ENCODE assay signal across 10 cellular contexts in the genomic region with DNA sequence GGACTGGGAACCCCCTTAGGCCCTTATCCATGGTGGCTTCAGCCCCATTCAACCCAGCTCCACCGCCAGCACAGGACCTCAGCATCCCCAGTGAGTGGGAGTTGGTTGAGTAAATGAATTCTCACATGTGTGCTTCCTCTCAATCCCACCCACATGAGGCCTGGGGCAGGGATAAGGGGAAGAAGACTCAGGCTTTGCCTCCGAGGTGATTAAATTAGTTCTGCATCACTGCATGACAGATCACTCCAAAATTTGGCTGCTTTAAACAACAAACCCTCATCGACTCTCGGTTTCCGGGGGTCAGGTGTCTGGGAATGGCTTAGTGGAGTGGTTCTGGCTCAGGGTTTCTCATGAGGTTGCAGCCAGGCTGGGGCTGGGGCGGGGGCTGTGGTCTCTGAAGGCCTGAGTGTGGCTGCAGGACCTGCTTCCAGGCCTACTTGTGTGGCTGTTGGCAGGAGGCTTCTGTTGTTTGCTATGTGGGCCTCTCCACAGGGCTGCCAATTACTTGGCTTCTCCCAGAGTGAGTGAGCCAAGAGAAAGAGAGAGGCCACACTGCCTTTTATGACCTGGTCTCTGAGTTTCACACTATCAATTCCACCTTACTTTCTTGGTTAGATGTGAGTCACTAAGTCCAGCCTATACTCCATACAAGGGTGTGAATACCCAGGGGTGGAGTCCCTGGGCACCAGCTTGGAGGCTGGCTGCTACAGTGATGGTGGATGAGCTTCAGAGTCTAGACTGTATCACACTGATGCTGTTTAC. TPM values are rescaled to one million over a fixed set of nuclear protein-coding genes. Genes with fewer than 3 reads are reported as not detected.
DNase-seq lines count a peak whose midpoint lies in the region; ATAC-seq and TF ChIP-seq lines count a peak whose summit lies in the region.
"Had no signal": no experiment of that assay in that cellular context is flagged by ENCODE, and none has a peak within 500 bp of the region (broad histone marks: within the 10 kb centered on the region; RNA-seq: fewer than 3 reads in every experiment).

No MANE protein-coding gene starts in this region.

- H3K27ac Mint-ChIP-seq in activated naive CD4-positive, alpha-beta T cell treated with anti-CD3 and anti-CD28 coated beads for 36 hours, result no peak overlapping the region
- no peak overlapping the region for H3K27ac Mint-ChIP-seq in activated naive CD4-positive, alpha-beta T cell treated with anti-CD3 and anti-CD28 coated beads, Interleukin-2, amount 10 ng/mL, durations not matched to agents 7 days and 5 days
- H3K27ac Mint-ChIP-seq: CD14-positive monocyte; dendritic cell treated with granulocyte-macrophage colony-stimulating factor and Interleukin-4, amounts not matched to agents 40 ng/mL and 50 ng/mL, for 4 days had no signal

- no peak overlapping the region for H3K27ac ChIP-seq in Panc1 (ENCODE audit: low read length)
- peak overlapping the region; percentile 42 to 51 for H3K27ac ChIP-seq in thoracic aorta

- H3K4me3 ChIP-seq in Panc1 (ENCODE audit: low read depth in 2 of 2, low read length in 2 of 2), result no peak overlapping the region
- H3K4me3 ChIP-seq in thoracic aorta, result no peak overlapping the region

- ATAC-seq in Panc1, result 0 out of 2 replicates have a peak, but pooled peaks have one; percentile 12
- ATAC-seq in left lobe of liver, result peak; percentile 63
- peak; percentile 71 for ATAC-seq in thoracic aorta (ENCODE audit: insufficient number of reproducible peaks, low FRiP score, low read depth)

- intact Hi-C loops in activated naive CD4-positive, alpha-beta T cell treated with anti-CD3 and anti-CD28 coated beads for 36 hours (cut with micrococcal nuclease), result no loop called here
- intact Hi-C loops in Panc1 (cut with micrococcal nuclease; ENCODE audit: unreplicated experiment), result no loop called here

- POLR2A ChIA-PET in Panc1 (lab: Charles Lee), result no interaction called here

- TF ChIP-seq CTCF in Panc1 (IDR thresholded peaks at IDR 0.05) (no peak), thoracic aorta (IDR thresholded peaks at IDR 0.05) (no peak)

- H3K27me3 Mint-ChIP-seq in activated naive CD4-positive, alpha-beta T cell treated with anti-CD3 and anti-CD28 coated beads for 36 hours (ENCODE audit: low read depth), result peaks cover 4% of the 10 kb centered on the region
- H3K27me3 Mint-ChIP-seq in activated naive CD4-positive, alpha-beta T cell treated with anti-CD3 and anti-CD28 coated beads, Interleukin-2, amount 10 ng/mL, durations not matched to agents 7 days and 5 days, result peaks cover 19% of the 10 kb centered on the region

- no peaks in the 10 kb centered on the region for H3K9me3 ChIP-seq in Panc1 (ENCODE audit: control insufficient read depth, insufficient read depth, low read depth, low read length)
- H3K9me3 ChIP-seq in thoracic aorta, result no peaks in the 10 kb centered on the region

- H3K36me3 Mint-ChIP-seq in activated naive CD4-positive, alpha-beta T cell treated with anti-CD3 and anti-CD28 coated beads for 36 hours (ENCODE audit: low read depth), result no peaks in the 10 kb centered on the region
- no peaks in the 10 kb centered on the region for H3K36me3 Mint-ChIP-seq in activated naive CD4-positive, alpha-beta T cell treated with anti-CD3 and anti-CD28 coated beads, Interleukin-2, amount 10 ng/mL, durations not matched to agents 7 days and 5 days
- H3K36me3 Mint-ChIP-seq: CD14-positive monocyte had no signal

- H3K27me3 ChIP-seq in Panc1 (ENCODE audit: control insufficient read depth, insufficient read depth, low read length), result peaks cover 20% of the 10 kb centered on the region
- no peaks in the 10 kb centered on the region for H3K27me3 ChIP-seq in thoracic aorta (replicated peaks; ENCODE audit: insufficient read depth)

- BruUV-seq in Panc1 (replicated peaks; lab: Mats Ljungman, UMichigan), result no TSS peak

- in situ Hi-C loops in Panc1 (cut with HindIII; ENCODE audit: low pct_unique_long_range_greater_than_20kb, low sequenced_read_pairs), result no loop called here

- no peaks in the 10 kb centered on the region for H3K9me3 Mint-ChIP-seq in activated naive CD4-positive, alpha-beta T cell treated with anti-CD3 and anti-CD28 coated beads for 36 hours
- no peaks in the 10 kb centered on the region for H3K9me3 Mint-ChIP-seq in activated naive CD4-positive, alpha-beta T cell treated with anti-CD3 and anti-CD28 coated beads, Interleukin-2, amount 10 ng/mL, durations not matched to agents 7 days and 5 days
- H3K9me3 Mint-ChIP-seq: dendritic cell treated with granulocyte-macrophage colony-stimulating factor and Interleukin-4, amounts not matched to agents 40 ng/mL and 50 ng/mL, for 4 days had no signal

- H3K36me3 ChIP-seq in Panc1 (ENCODE audit: control insufficient read depth, insufficient read depth, low read length) (no peaks in the 10 kb centered on the region), thoracic aorta (no peaks in the 10 kb centered on the region)

- DNase-seq in activated naive CD4-positive, alpha-beta T cell treated with anti-CD3 and anti-CD28 coated beads for 36 hours, result peak; percentile 25
- no peak for DNase-seq in activated naive CD4-positive, alpha-beta T cell treated with anti-CD3 and anti-CD28 coated beads, Interleukin-2, amount 10 ng/mL, durations not matched to agents 7 days and 5 days
- no peak for DNase-seq in Panc1 (ENCODE audit: low read depth, low spot score)
- no peak for DNase-seq in left lobe of liver (ENCODE audit: low spot score)
- no peak for DNase-seq in thoracic aorta (ENCODE audit: low spot score)
- no peak for DNase-seq in NCI-H524 (lab: John Stamatoyannopoulos, UW)
- DNase-seq in AG08395 (ENCODE audit: low spot score), result no peak
- no peak for DNase-seq in AG08396 (ENCODE audit: low spot score)

- no peak overlapping the region for H3K4me3 Mint-ChIP-seq in activated naive CD4-positive, alpha-beta T cell treated with anti-CD3 and anti-CD28 coated beads for 36 hours
- no peak overlapping the region for H3K4me3 Mint-ChIP-seq in activated naive CD4-positive, alpha-beta T cell treated with anti-CD3 and anti-CD28 coated beads, Interleukin-2, amount 10 ng/mL, durations not matched to agents 7 days and 5 days
- H3K4me3 Mint-ChIP-seq: CD14-positive monocyte; dendritic cell treated with granulocyte-macrophage colony-stimulating factor and Interleukin-4, amounts not matched to agents 40 ng/mL and 50 ng/mL, for 4 days had no signal

- CTCF ChIA-PET in activated naive CD4-positive, alpha-beta T cell treated with anti-CD3 and anti-CD28 coated beads for 36 hours (lab: Charles Lee), result no interaction called here
- CTCF ChIA-PET in activated naive CD4-positive, alpha-beta T cell treated with anti-CD3 and anti-CD28 coated beads, Interleukin-2, amount 10 ng/mL, durations not matched to agents 7 days and 5 days (lab: Charles Lee), result no interaction called here
- CTCF ChIA-PET in Panc1 (lab: Charles Lee), result interaction anchor here (1.1 kb wide), 1 partner anchor 10 kb away, joined by 4 read pairs; no protein-coding TSS in a partner anchor

- H3K4me1 Mint-ChIP-seq in activated naive CD4-positive, alpha-beta T cell treated with anti-CD3 and anti-CD28 coated beads for 36 hours (ENCODE audit: low read depth), result peaks cover 2% of the 10 kb centered on the region
- H3K4me1 Mint-ChIP-seq in activated naive CD4-positive, alpha-beta T cell treated with anti-CD3 and anti-CD28 coated beads, Interleukin-2, amount 10 ng/mL, durations not matched to agents 7 days and 5 days, result no peaks in the 10 kb centered on the region
- H3K4me1 Mint-ChIP-seq: CD14-positive monocyte had no signal

- no peaks in the 10 kb centered on the region for H3K4me1 ChIP-seq in Panc1 (ENCODE audit: control insufficient read depth, insufficient read depth, low read length)
- peaks cover 3 to 25% of the 10 kb centered on the region in 2 donors for H3K4me1 ChIP-seq in thoracic aorta (ENCODE audit: control insufficient read depth in 1 of 2, low read depth in 2 of 2)

RNA-seq across cellular contexts. Expression of a gene that starts 15.9 kb away (rescaled TPM):
- total RNA-seq in activated naive CD4-positive, alpha-beta T cell treated with anti-CD3 and anti-CD28 coated beads for 36 hours, result not detected
- total RNA-seq in Panc1 (2021; ENCODE audit: unreplicated experiment) (0.08 TPM), left lobe of liver (172 TPM), thoracic aorta (not detected)
- polyA plus RNA-seq in Panc1 (2012; ENCODE audit: insufficient read length), result not detected
- polyA plus RNA-seq: CD14-positive monocyte had no signal

RNA-seq across cellular contexts. Expression of a gene that starts 35.1 kb away (rescaled TPM):
- total RNA-seq in activated naive CD4-positive, alpha-beta T cell treated with anti-CD3 and anti-CD28 coated beads for 36 hours, result 1 to 10 TPM; 3.4 to 4.2 TPM
- total RNA-seq in Panc1 (2021; ENCODE audit: unreplicated experiment) (19.2 TPM), left lobe of liver (172 TPM), thoracic aorta (1 to 10 TPM; 2.3 to 3.4 TPM)
- polyA plus RNA-seq in Panc1 (2012; ENCODE audit: insufficient read length), result 23.1 TPM

Comparison
In these comparisons a context has a peak if more than half of its experiments do, and no peak if none do; other contexts are left out.
1. ATAC-seq: peak in every context shown above with its lines; median percentile 71 in thoracic aorta; 63 in left lobe of liver; 12 in Panc1.
2. RNA of a gene that starts 15.9 kb away (total RNA-seq): 172 TPM in left lobe of liver (single experiment); 0.08 TPM in Panc1 (single experiment), not detected in activated naive CD4-positive, alpha-beta T cell treated with anti-CD3 and anti-CD28 coated beads for 36 hours and not detected in thoracic aorta; every median in the first group is over 100 times any median in the second.